Comparison of ENCODE assay signal across 25 cellular contexts in genomic region chr5:107310181-107310580, GRCh38.
"Had no signal": no experiment of that assay in that cellular context is flagged by ENCODE, and none has a peak within 500 bp of the region (broad histone marks: within the 10 kb centered on the region; RNA-seq: fewer than 3 reads in every experiment).

No MANE protein-coding gene starts in this region.

- H3K36me3 ChIP-seq: adrenal gland, colonic mucosa, gastrocnemius medialis had no signal

- H3K4me3 Mint-ChIP-seq: activated CD4-positive, alpha-beta T cell treated with anti-CD3 and anti-CD28 coated beads, Interleukin-2, amount 10 ng/mL, durations not matched to agents 7 days and 5 days; activated CD8-positive, alpha-beta T cell treated with anti-CD3 and anti-CD28 coated beads for 36 hours; activated naive CD4-positive, alpha-beta T cell treated with anti-CD3 and anti-CD28 coated beads for 36 hours; activated naive CD4-positive, alpha-beta T cell treated with anti-CD3 and anti-CD28 coated beads, Interleukin-2, amount 50 U/mL, for 24 hours; activated naive CD8-positive, alpha-beta T cell treated with anti-CD3 and anti-CD28 coated beads for 36 hours; activated naive CD8-positive, alpha-beta T cell treated with anti-CD3 and anti-CD28 coated beads, Interleukin-2, amount 50 U/mL, for 24 hours; activated T-cell treated with anti-CD3 and anti-CD28 coated beads, Interleukin-2, amount 50 U/mL, for 4 hours; activated T-helper 17 cell treated with anti-CD3 and anti-CD28 coated beads, Interleukin-2, amount 50 U/mL, for 72 hours had no signal

- H3K9me3 ChIP-seq: adrenal gland, body of pancreas, colonic mucosa, gastrocnemius medialis had no signal

- DNase-seq: activated CD4-positive, alpha-beta T cell treated with anti-CD3 and anti-CD28 coated beads for 1 hour; activated CD4-positive, alpha-beta T cell treated with anti-CD3 and anti-CD28 coated beads for 4 hours; activated CD4-positive, alpha-beta T cell treated with anti-CD3 and anti-CD28 coated beads, Interleukin-2, amount 10 ng/mL, durations not matched to agents 7 days and 5 days; activated CD4-positive, alpha-beta T cell treated with anti-CD3 and anti-CD28 coated beads, Interleukin-2, amount 50 U/mL, for 4 hours; activated CD8-positive, alpha-beta memory T cell treated with anti-CD3 and anti-CD28 coated beads for 24 hours; activated CD8-positive, alpha-beta T cell treated with anti-CD3 and anti-CD28 coated beads for 36 hours; activated effector memory CD4-positive, alpha-beta T cell treated with anti-CD3 and anti-CD28 coated beads, Interleukin-2, amount 50 U/mL, for 16 hours; activated naive CD4-positive, alpha-beta T cell treated with anti-CD3 and anti-CD28 coated beads for 36 hours; activated naive CD8-positive, alpha-beta T cell treated with anti-CD3 and anti-CD28 coated beads for 36 hours; activated naive CD8-positive, alpha-beta T cell treated with anti-CD3 and anti-CD28 coated beads, Interleukin-2, amount 50 U/mL, for 24 hours; activated T-cell treated with anti-CD3 and anti-CD28 coated beads, Interleukin-2, amount 50 U/mL, for 4 hours; adrenal gland; amygdala; aorta; body of pancreas; caudate nucleus; colonic mucosa; effector CD8-positive, alpha-beta T cell; foreskin fibroblast; gastrocnemius medialis; glutamatergic neuron; T-helper 2 cell had no signal

- H3K27ac Mint-ChIP-seq: activated CD4-positive, alpha-beta T cell treated with anti-CD3 and anti-CD28 coated beads, Interleukin-2, amount 10 ng/mL, durations not matched to agents 7 days and 5 days; activated CD8-positive, alpha-beta T cell treated with anti-CD3 and anti-CD28 coated beads for 36 hours; activated naive CD4-positive, alpha-beta T cell treated with anti-CD3 and anti-CD28 coated beads for 36 hours; activated naive CD4-positive, alpha-beta T cell treated with anti-CD3 and anti-CD28 coated beads, Interleukin-2, amount 50 U/mL, for 24 hours; activated naive CD8-positive, alpha-beta T cell treated with anti-CD3 and anti-CD28 coated beads for 36 hours; activated naive CD8-positive, alpha-beta T cell treated with anti-CD3 and anti-CD28 coated beads, Interleukin-2, amount 50 U/mL, for 24 hours; activated T-helper 17 cell treated with anti-CD3 and anti-CD28 coated beads, Interleukin-2, amount 50 U/mL, for 72 hours had no signal

- H3K27me3 ChIP-seq: adrenal gland, body of pancreas, colonic mucosa, gastrocnemius medialis had no signal

- H3K27me3 Mint-ChIP-seq: activated CD8-positive, alpha-beta T cell treated with anti-CD3 and anti-CD28 coated beads for 36 hours; activated naive CD8-positive, alpha-beta T cell treated with anti-CD3 and anti-CD28 coated beads, Interleukin-2, amount 50 U/mL, for 24 hours; activated T-helper 17 cell treated with anti-CD3 and anti-CD28 coated beads, Interleukin-2, amount 50 U/mL, for 72 hours had no signal

- ATAC-seq: activated CD8-positive, alpha-beta T cell treated with anti-CD3 and anti-CD28 coated beads for 36 hours; activated naive CD8-positive, alpha-beta T cell treated with anti-CD3 and anti-CD28 coated beads, Interleukin-2, amount 50 U/mL, for 24 hours; activated T-cell treated with anti-CD3 and anti-CD28 coated beads, Interleukin-2, amount 50 U/mL, for 4 hours; activated T-helper 17 cell treated with anti-CD3 and anti-CD28 coated beads, Interleukin-2, amount 50 U/mL, for 72 hours; body of pancreas; esophagus mucosa; gastrocnemius medialis had no signal

- H3K4me3 ChIP-seq: adrenal gland, body of pancreas, colonic mucosa, gastrocnemius medialis had no signal

- H3K27ac ChIP-seq: adrenal gland, body of pancreas, colonic mucosa, gastrocnemius medialis had no signal

- H3K9me3 Mint-ChIP-seq: activated CD4-positive, alpha-beta T cell treated with anti-CD3 and anti-CD28 coated beads, Interleukin-2, amount 10 ng/mL, durations not matched to agents 7 days and 5 days; activated CD8-positive, alpha-beta T cell treated with anti-CD3 and anti-CD28 coated beads for 36 hours; activated naive CD4-positive, alpha-beta T cell treated with anti-CD3 and anti-CD28 coated beads for 36 hours; activated naive CD8-positive, alpha-beta T cell treated with anti-CD3 and anti-CD28 coated beads for 36 hours; activated naive CD8-positive, alpha-beta T cell treated with anti-CD3 and anti-CD28 coated beads, Interleukin-2, amount 50 U/mL, for 24 hours; activated T-cell treated with anti-CD3 and anti-CD28 coated beads, Interleukin-2, amount 50 U/mL, for 4 hours; activated T-helper 17 cell treated with anti-CD3 and anti-CD28 coated beads, Interleukin-2, amount 50 U/mL, for 72 hours had no signal

- H3K4me1 ChIP-seq: adrenal gland, body of pancreas, colonic mucosa, gastrocnemius medialis had no signal

- H3K36me3 Mint-ChIP-seq: activated naive CD4-positive, alpha-beta T cell treated with anti-CD3 and anti-CD28 coated beads, Interleukin-2, amount 50 U/mL, for 24 hours; activated naive CD8-positive, alpha-beta T cell treated with anti-CD3 and anti-CD28 coated beads for 36 hours had no signal

- H3K4me1 Mint-ChIP-seq: activated CD4-positive, alpha-beta T cell treated with anti-CD3 and anti-CD28 coated beads, Interleukin-2, amount 10 ng/mL, durations not matched to agents 7 days and 5 days; activated naive CD4-positive, alpha-beta T cell treated with anti-CD3 and anti-CD28 coated beads, Interleukin-2, amount 50 U/mL, for 24 hours; activated naive CD8-positive, alpha-beta T cell treated with anti-CD3 and anti-CD28 coated beads for 36 hours; activated naive CD8-positive, alpha-beta T cell treated with anti-CD3 and anti-CD28 coated beads, Interleukin-2, amount 50 U/mL, for 24 hours; activated T-helper 17 cell treated with anti-CD3 and anti-CD28 coated beads, Interleukin-2, amount 50 U/mL, for 72 hours had no signal
